19 cellular contexts compared by ENCODE assay signal in the genomic region with DNA sequence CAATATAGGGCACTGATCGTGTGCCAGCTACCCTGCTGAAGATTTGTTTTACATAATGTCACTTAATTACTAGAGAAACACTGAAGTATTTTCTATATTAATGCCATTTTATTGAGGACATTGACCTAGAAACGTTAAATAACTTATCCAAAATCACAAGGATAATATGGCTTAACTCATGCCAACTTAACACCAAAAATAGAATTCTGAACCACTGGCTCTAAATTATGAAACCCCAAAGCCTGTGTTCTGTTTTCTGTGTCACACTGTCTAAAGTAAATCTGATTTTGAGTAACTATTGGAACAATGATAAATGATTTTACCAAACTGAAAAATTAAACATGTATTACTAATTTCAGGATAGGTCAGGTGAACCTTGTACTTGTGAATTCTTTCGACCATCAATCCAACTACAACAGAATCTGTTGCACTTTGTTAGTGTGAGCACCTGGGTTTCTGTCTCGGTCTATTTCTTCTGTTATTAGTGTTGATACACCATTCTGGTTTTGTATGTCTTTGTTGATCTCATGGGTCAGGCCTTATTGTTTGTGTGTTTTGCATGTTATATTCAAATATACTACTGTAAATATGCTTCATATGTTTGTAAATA. TPM values are rescaled to one million over a fixed set of nuclear protein-coding genes. Genes with fewer than 3 reads are reported as not detected.
DNase-seq lines count a peak whose midpoint lies in the region; ATAC-seq and TF ChIP-seq lines count a peak whose summit lies in the region.
"Had no signal": no experiment of that assay in that cellular context is flagged by ENCODE, and none has a peak within 500 bp of the region (broad histone marks: within the 10 kb centered on the region; RNA-seq: fewer than 3 reads in every experiment).

No MANE protein-coding gene starts in this region.

- no peak for DNase-seq in CD4-positive, alpha-beta T cell
- DNase-seq in amygdala (lab: John Stamatoyannopoulos, UW), result no peak
- no peak for DNase-seq in activated T-cell treated with anti-CD3 and anti-CD28 coated beads, Interleukin-2, amount 50 U/mL, for 4 hours
- DNase-seq: CD8-positive, alpha-beta T cell; H9; NCI-H1436; NCI-H2029 treated with DMSO at 0.1 percent for 48 hours; NCI-H524; OCI-M1 had no signal

- CTCF ChIA-PET in CD4-positive, alpha-beta T cell (lab: Charles Lee), result no interaction called here

- POLR2A ChIA-PET in CD4-positive, alpha-beta T cell (lab: Charles Lee), result no interaction called here

- no peak overlapping the region for H3K4me3 ChIP-seq in KMS-11 (IDR thresholded peaks at IDR 0.05; ENCODE audit: insufficient read depth, low read depth, low read length)

- TF ChIP-seq CTCF in KMS-11 (conservative IDR thresholded peaks at IDR 0.05; ENCODE audit: low read depth, low read length), result no peak
- no peak for TF ChIP-seq CTCF in CD4-positive, alpha-beta T cell (IDR thresholded peaks at IDR 0.05)

- no peak overlapping the region for H3K4me3 Mint-ChIP-seq in CD4-positive, alpha-beta T cell
- no peak overlapping the region for H3K4me3 Mint-ChIP-seq in activated T-cell treated with anti-CD3 and anti-CD28 coated beads, Interleukin-2, amount 50 U/mL, for 4 hours
- H3K4me3 Mint-ChIP-seq: B cell; CD8-positive, alpha-beta T cell; H9 had no signal

- no peak overlapping the region for H3K9ac ChIP-seq in KMS-11

- H3K27me3 ChIP-seq in KMS-11 (ENCODE audit: insufficient read depth, low read depth), result no peaks in the 10 kb centered on the region
- no peaks in the 10 kb centered on the region for H3K27me3 ChIP-seq in CD4-positive, alpha-beta T cell (ENCODE audit: control insufficient read depth, insufficient read depth, low read length)

- no peaks in the 10 kb centered on the region for H3K9me3 ChIP-seq in CD4-positive, alpha-beta T cell (ENCODE audit: control insufficient read depth, low read length)

- no peaks in the 10 kb centered on the region for H4K20me1 ChIP-seq in KMS-11 (ENCODE audit: insufficient read depth)

- no peak overlapping the region for H3K27ac ChIP-seq in KMS-11
- H3K27ac ChIP-seq in CD4-positive, alpha-beta T cell (ENCODE audit: low read depth, low read length), result no peak overlapping the region
- H3K27ac ChIP-seq: RWPE1 had no signal

- no peaks in the 10 kb centered on the region for H3K9me3 Mint-ChIP-seq in CD4-positive, alpha-beta T cell
- no peaks in the 10 kb centered on the region for H3K9me3 Mint-ChIP-seq in activated T-cell treated with anti-CD3 and anti-CD28 coated beads, Interleukin-2, amount 50 U/mL, for 4 hours
- H3K9me3 Mint-ChIP-seq: CD8-positive, alpha-beta T cell had no signal

- no peaks in the 10 kb centered on the region for H3K27me3 Mint-ChIP-seq in CD4-positive, alpha-beta T cell
- H3K27me3 Mint-ChIP-seq in activated T-cell treated with anti-CD3 and anti-CD28 coated beads, Interleukin-2, amount 50 U/mL, for 4 hours (ENCODE audit: low read depth), result no peaks in the 10 kb centered on the region
- H3K27me3 Mint-ChIP-seq: B cell had no signal

- peak overlapping the region; percentile 49; the same call in 1 of the 2 replicates for H3K4me2 ChIP-seq in KMS-11

- no peaks in the 10 kb centered on the region for H3K36me3 Mint-ChIP-seq in CD4-positive, alpha-beta T cell (ENCODE audit: low read depth)
- H3K36me3 Mint-ChIP-seq in activated T-cell treated with anti-CD3 and anti-CD28 coated beads, Interleukin-2, amount 50 U/mL, for 4 hours (ENCODE audit: insufficient read depth), result no peaks in the 10 kb centered on the region
- H3K36me3 Mint-ChIP-seq: CD8-positive, alpha-beta T cell had no signal

- no peak overlapping the region for H2AFZ ChIP-seq in KMS-11 (ENCODE audit: low read depth)

- H3K27ac Mint-ChIP-seq in CD4-positive, alpha-beta T cell, result no peak overlapping the region
- H3K27ac Mint-ChIP-seq: B cell; CD8-positive, alpha-beta T cell; H9 had no signal

- peaks cover 22% of the 10 kb centered on the region for H3K4me1 Mint-ChIP-seq in CD4-positive, alpha-beta T cell (ENCODE audit: low read depth)
- H3K4me1 Mint-ChIP-seq in activated T-cell treated with anti-CD3 and anti-CD28 coated beads, Interleukin-2, amount 50 U/mL, for 4 hours (ENCODE audit: low read depth), result peaks cover 18% of the 10 kb centered on the region
- H3K4me1 Mint-ChIP-seq: H9 had no signal

- no peaks in the 10 kb centered on the region for H3K36me3 ChIP-seq in KMS-11 (ENCODE audit: insufficient read depth)

- H3K4me1 ChIP-seq in KMS-11 (ENCODE audit: low read depth, poor library complexity, severe bottlenecking), result peaks cover 73% of the 10 kb centered on the region

- H3K79me2 ChIP-seq in KMS-11 (ENCODE audit: insufficient read depth, low read depth), result no peaks in the 10 kb centered on the region

- intact Hi-C loops in CD4-positive, alpha-beta T cell (cut with DNase I, micrococcal nuclease), result no loop called here

- ATAC-seq in GM18502 (IDR thresholded peaks at IDR 0.05; ENCODE audit: poor library complexity, unreplicated experiment) (peak; percentile 42), GM18873 (IDR thresholded peaks at IDR 0.05; ENCODE audit: low FRiP score, unreplicated experiment) (peak; percentile 60), HG02885 (IDR thresholded peaks at IDR 0.05; ENCODE audit: poor library complexity, unreplicated experiment) (peak; percentile 52), GM18520 (IDR thresholded peaks at IDR 0.05; ENCODE audit: unreplicated experiment) (no peak)
- ATAC-seq in CD4-positive, alpha-beta T cell (ENCODE audit: poor library complexity), result no peak
- ATAC-seq in activated T-cell treated with anti-CD3 and anti-CD28 coated beads, Interleukin-2, amount 50 U/mL, for 4 hours, result no peak
- ATAC-seq: CD8-positive, alpha-beta T cell had no signal

RNA-seq across cellular contexts. Expression of a gene that starts 48.2 kb away (rescaled TPM):
- 10 to 100 TPM; 30.6 to 31.5 TPM for total RNA-seq in CD4-positive, alpha-beta T cell
- total RNA-seq in activated T-cell treated with anti-CD3 and anti-CD28 coated beads, Interleukin-2, amount 50 U/mL, for 4 hours, result under 1 TPM; 0.58 to 0.84 (median 0.74) TPM
- total RNA-seq: Daoy, HT1080, SK-MEL-5 had no signal

Comparison
In these comparisons a context has a peak if more than half of its experiments do, and no peak if none do; other contexts are left out.
1. ATAC-seq: peak in GM18502 (single experiment), GM18873 (single experiment) and HG02885 (single experiment); none in GM18520 (single experiment), CD4-positive, alpha-beta T cell (single experiment) and activated T-cell treated with anti-CD3 and anti-CD28 coated beads, Interleukin-2, amount 50 U/mL, for 4 hours (0 of 2).
2. RNA of a gene that starts 48.2 kb away (total RNA-seq): 30.6 to 31.5 TPM in CD4-positive, alpha-beta T cell; 0.58 to 0.84 TPM in activated T-cell treated with anti-CD3 and anti-CD28 coated beads, Interleukin-2, amount 50 U/mL, for 4 hours; every median in the first group is over 10 times any median in the second.